24 cellular contexts compared by ENCODE assay signal in genomic region chr6:96994660-96995059, GRCh38.
DNase-seq lines count a peak whose midpoint lies in the region; ATAC-seq and TF ChIP-seq lines count a peak whose summit lies in the region.
"Had no signal": no experiment of that assay in that cellular context is flagged by ENCODE, and none has a peak within 500 bp of the region (broad histone marks: within the 10 kb centered on the region; RNA-seq: fewer than 3 reads in every experiment).

No MANE protein-coding gene starts in this region.

- H3K4me3 ChIP-seq in HUES48 (ENCODE audit: low read depth, low read length) (no peak overlapping the region), dorsolateral prefrontal cortex (no peak overlapping the region)
- H3K4me3 ChIP-seq: BLaER1, GM12878 had no signal

- no peaks in the 10 kb centered on the region for H3K27me3 ChIP-seq in HUES48 (ENCODE audit: control insufficient read depth, insufficient read depth, low read length)
- no peaks in the 10 kb centered on the region for H3K27me3 ChIP-seq in dorsolateral prefrontal cortex
- H3K27me3 ChIP-seq: BE2C, BLaER1 had no signal

- H3K36me3 ChIP-seq in HUES48 (ENCODE audit: control insufficient read depth, insufficient read depth, low read length): no peaks in the 10 kb centered on the region
- H3K36me3 ChIP-seq: BE2C, BLaER1 had no signal

- intact Hi-C loops in dorsolateral prefrontal cortex (cut with DNase I): loop anchor here (5.0 to 10.0 kb wide), 3 partner anchors 58 to 70 kb away; partner anchors contain the start of gene KLHL32 (in 1 of the 2)

- no peaks in the 10 kb centered on the region for H3K9me3 ChIP-seq in HUES48 (ENCODE audit: control insufficient read depth, insufficient read depth, low read length)
- H3K9me3 ChIP-seq: BE2C had no signal

- H3K27ac ChIP-seq in HUES48 (ENCODE audit: low read depth, low read length): peak overlapping the region; percentile 88
- peak overlapping the region; percentile 62 for H3K27ac ChIP-seq in angular gyrus (ENCODE audit: low read depth, low read length)
- peak overlapping the region in 48 of 59 donors; percentile 31 to 88 (median 78) for H3K27ac ChIP-seq in dorsolateral prefrontal cortex
- H3K27ac ChIP-seq in substantia nigra (ENCODE audit: low read depth, low read length, poor library complexity, severe bottlenecking): peak overlapping the region; percentile 43
- H3K27ac ChIP-seq: BLaER1 had no signal

- DNase-seq in dorsolateral prefrontal cortex (no peak), substantia nigra (lab: John Stamatoyannopoulos, UW) (no peak), GM20000 (ENCODE audit: low spot score) (no peak), Kasumi-1 (lab: John Stamatoyannopoulos, UW) (no peak)
- DNase-seq: 8988T; ACHN; BE2C; C1 segment of cervical spinal cord; CD4-positive, alpha-beta memory T cell; CD4-positive, CD25-positive, alpha-beta regulatory T cell; CD8-positive, alpha-beta memory T cell; COR-L47; DMS 273 treated with DMSO at 0.1 percent for 48 hours; DMS153; DMS53; DMS79; DND-41; EL; GDM1 had no signal

- ATAC-seq in GM19035 (IDR thresholded peaks at IDR 0.05; ENCODE audit: unreplicated experiment): no peak
- ATAC-seq: GM12878 had no signal

- TF ChIP-seq CTCF in dorsolateral prefrontal cortex (IDR thresholded peaks at IDR 0.05 in 54 of 56, conservative IDR thresholded peaks at IDR 0.05 in 2 of 56; ENCODE audit: low read depth in 1 of 56, partially characterized antibody in 56 of 56) (no peak), GM20000 (IDR thresholded peaks at IDR 0.05; ENCODE audit: extremely low read depth, missing control alignments) (no peak)

- H3K9ac ChIP-seq in HUES48 (ENCODE audit: low read depth, low read length): no peak overlapping the region
- H3K9ac ChIP-seq: BLaER1 had no signal

- peaks cover 4% of the 10 kb centered on the region; the same call in 1 of the 2 replicates for H3K4me1 ChIP-seq in HUES48 (ENCODE audit: control insufficient read depth, insufficient read depth, low read length)
- H3K4me1 ChIP-seq: BE2C, BLaER1 had no signal
